ENCODE assay signal across 36 cellular contexts in genomic region chr14:95941897-95942296, GRCh38.
DNase-seq lines count a peak whose midpoint lies in the region; ATAC-seq, FAIRE-seq and TF ChIP-seq lines count a peak whose summit lies in the region.
"Had no signal": no experiment of that assay in that cellular context is flagged by ENCODE, and none has a peak within 500 bp of the region (broad histone marks: within the 10 kb centered on the region; RNA-seq: fewer than 3 reads in every experiment).

No MANE protein-coding gene starts in this region.

- H4K5ac ChIP-seq in H1 (ENCODE audit: insufficient read length, low read depth, low read length): no peak overlapping the region

- H3K18ac ChIP-seq in H1 (ENCODE audit: extremely low read depth, low read length): no peak overlapping the region

- H3K9me3 Mint-ChIP-seq in WTC11: peaks cover 57% of the 10 kb centered on the region
- H3K9me3 Mint-ChIP-seq in MCF 10A (ENCODE audit: unreplicated experiment): peaks cover 12% of the 10 kb centered on the region

- H2BK5ac ChIP-seq in H1 (ENCODE audit: low read depth, low read length): no peak overlapping the region

- H2AK5ac ChIP-seq in H1 (ENCODE audit: low read depth, low read length): 0 out of 2 replicates have a peak overlapping the region, but pooled peaks have one; percentile 17

- no peak for TF ChIP-seq EP300 in H1 (IDR thresholded peaks at IDR 0.05; ENCODE audit: borderline replicate concordance in 1 of 2, low read depth in 2 of 2, low read length in 2 of 2)

- H3K9ac ChIP-seq in H1 (replicated peaks in 1 of 4; ENCODE audit: extremely low read depth in 1 of 4, low read depth in 3 of 4, low read length in 3 of 4): no peak overlapping the region
- H3K9ac ChIP-seq: BLaER1; BLaER1 treated with 17β-estradiol and CSF1 and Interleukin-3, amounts not matched to agents 10 nM and 100 nM had no signal

- peaks cover 42% of the 10 kb centered on the region for H3K36me3 Mint-ChIP-seq in WTC11
- H3K36me3 Mint-ChIP-seq in MCF 10A (ENCODE audit: insufficient read depth, unreplicated experiment): no peaks in the 10 kb centered on the region
- H3K36me3 Mint-ChIP-seq: CD14-positive monocyte; CD4-positive, alpha-beta memory T cell; CD4-positive, CD25-positive, alpha-beta regulatory T cell; CD8-positive, alpha-beta memory T cell; CD8-positive, alpha-beta T cell had no signal

- H3K23ac ChIP-seq in H1 (ENCODE audit: insufficient read length): no peak overlapping the region

- no peak for TF ChIP-seq RAD21 in H1 (IDR thresholded peaks at IDR 0.05 in 1 of 2, conservative IDR thresholded peaks at IDR 0.05 in 1 of 2; ENCODE audit: low read depth in 2 of 2, low read length in 2 of 2)

- CTCF ChIA-PET in HEK293 (lab: Yijun Ruan, JAX) (interaction anchor here (0.6 kb wide), 1 partner anchor 166 kb away, joined by 4 read pairs; no protein-coding TSS in a partner anchor), WTC11 (lab: Charles Lee) (no interaction called here), H1 (lab: Charles Lee; ENCODE audit: partially characterized antibody) (interaction anchor here (0.6 to 1.4 kb wide), 2 partner anchors 46 to 156 kb away, joined by 3 to 4 read pairs; no protein-coding TSS in a partner anchor), MCF 10A (lab: Yijun Ruan, JAX) (no interaction called here)

- no peak overlapping the region for H2BK20ac ChIP-seq in H1 (ENCODE audit: low read length)

- H2AFZ ChIP-seq in H1 (ENCODE audit: low read length): no peak overlapping the region

- no peaks in the 10 kb centered on the region; the same call in 1 of the 2 replicates for H3K79me1 ChIP-seq in H1 (ENCODE audit: low read depth, low read length)

- POLR2A ChIA-PET in HEK293 (lab: Yijun Ruan, JAX): no interaction called here
- POLR2A ChIA-PET in WTC11 (lab: Charles Lee): no interaction called here
- POLR2A ChIA-PET in H1 (lab: Charles Lee; ENCODE audit: partially characterized antibody): no interaction called here
- POLR2A ChIA-PET in MCF 10A (lab: Yijun Ruan, JAX): no interaction called here

- H3K4me1 Mint-ChIP-seq in WTC11: peaks cover 36% of the 10 kb centered on the region
- no peaks in the 10 kb centered on the region for H3K4me1 Mint-ChIP-seq in MCF 10A (ENCODE audit: insufficient read depth, unreplicated experiment)
- H3K4me1 Mint-ChIP-seq: B cell; CD14-positive monocyte; CD4-positive, alpha-beta memory T cell; CD4-positive, CD25-positive, alpha-beta regulatory T cell; CD8-positive, alpha-beta memory T cell had no signal

- no peak overlapping the region for H3K56ac ChIP-seq in H1 (replicated peaks; ENCODE audit: insufficient read length, low read depth, low read length)

- H3K36me3 ChIP-seq in HEK293 (ENCODE audit: control insufficient read depth in 2 of 2, insufficient read depth in 1 of 2, low read length in 2 of 2): no peaks in the 10 kb centered on the region
- H3K36me3 ChIP-seq in H1 (ENCODE audit: control insufficient read depth in 2 of 4, insufficient read depth in 4 of 4, low read length in 3 of 4): no peaks in the 10 kb centered on the region; a peak in 1 of 8 replicates
- no peaks in the 10 kb centered on the region for H3K36me3 ChIP-seq in vagina
- no peaks in the 10 kb centered on the region for H3K36me3 ChIP-seq in tibial artery
- H3K36me3 ChIP-seq: BE2C; BLaER1; BLaER1 treated with 17β-estradiol and CSF1 and Interleukin-3, amounts not matched to agents 10 nM and 100 nM had no signal

- H3K27ac Mint-ChIP-seq in WTC11 (no peak overlapping the region), MCF 10A (ENCODE audit: low read depth, unreplicated experiment) (no peak overlapping the region)
- H3K27ac Mint-ChIP-seq: B cell; CD14-positive monocyte; CD4-positive, alpha-beta memory T cell; CD4-positive, alpha-beta T cell; CD4-positive, CD25-positive, alpha-beta regulatory T cell; CD8-positive, alpha-beta memory T cell; CD8-positive, alpha-beta T cell had no signal

- H4K91ac ChIP-seq in H1 (replicated peaks; ENCODE audit: insufficient read length, low read length): no peak overlapping the region

- peaks cover 9% of the 10 kb centered on the region for H3K27me3 Mint-ChIP-seq in WTC11 (ENCODE audit: low read depth)
- H3K27me3 Mint-ChIP-seq in MCF 10A (ENCODE audit: insufficient read depth, unreplicated experiment): peaks cover 38% of the 10 kb centered on the region

- no peak overlapping the region for H3K27ac ChIP-seq in HEK293 (ENCODE audit: extremely low read depth, low read depth, low read length)
- no peak overlapping the region for H3K27ac ChIP-seq in H1 (ENCODE audit: low read depth, low read length)
- H3K27ac ChIP-seq in vagina: no peak overlapping the region
- H3K27ac ChIP-seq in tibial artery: no peak overlapping the region
- H3K27ac ChIP-seq: 22Rv1; A549; BLaER1; BLaER1 treated with 17β-estradiol and CSF1 and Interleukin-3, amounts not matched to agents 10 nM and 100 nM; C4-2B had no signal

- intact Hi-C loops in vagina (cut with DNase I) (no loop called here), MCF 10A (cut with micrococcal nuclease) (no loop called here), tibial artery (cut with DNase I; ENCODE audit: low total_unique reads) (no loop called here)

- 97% methylated on average over 2 of the region's 2 CpGs; no CpG with 5 or more reads in 1 of the 2 experiments for WGBS in H1 (ENCODE audit: extremely low coverage in 1 of 2, insufficient coverage in 1 of 2, insufficient read length in 1 of 2, insufficient replicate concordance in 2 of 2, low coverage in 1 of 2, low lambda C conversion rate in 2 of 2, missing lambda C conversion rate in 1 of 2), 2 experiments

- peak overlapping the region; percentile 41; the same call in 1 of the 2 replicates for H2BK12ac ChIP-seq in H1 (ENCODE audit: low read depth, low read length)

- BruUV-seq in MCF 10A (replicated peaks; lab: Mats Ljungman, UMichigan): no TSS peak

- H3K4me2 ChIP-seq in H1 (ENCODE audit: insufficient read depth in 1 of 2, low read depth in 2 of 2, low read length in 2 of 2): no peak overlapping the region
- H3K4me2 ChIP-seq: A549; BLaER1; BLaER1 treated with 17β-estradiol and CSF1 and Interleukin-3, amounts not matched to agents 10 nM and 100 nM had no signal

- H3K4me3 ChIP-seq in HEK293 (ENCODE audit: low read depth, low read length): no peak overlapping the region
- no peak overlapping the region for H3K4me3 ChIP-seq in H1 (ENCODE audit: extremely low read depth in 1 of 4, insufficient read depth in 2 of 4, low read depth in 3 of 4, low read length in 4 of 4)
- peak overlapping the region; percentile 29; the same call in 1 of the 2 replicates for H3K4me3 ChIP-seq in iPS-18c (ENCODE audit: insufficient read depth, low read depth, low read length)
- no peak overlapping the region for H3K4me3 ChIP-seq in vagina
- no peak overlapping the region for H3K4me3 ChIP-seq in tibial artery
- H3K4me3 ChIP-seq: A549; BLaER1; BLaER1 treated with 17β-estradiol and CSF1 and Interleukin-3, amounts not matched to agents 10 nM and 100 nM had no signal

- no peak overlapping the region for H3K4me3 Mint-ChIP-seq in WTC11
- no peak overlapping the region for H3K4me3 Mint-ChIP-seq in MCF 10A (ENCODE audit: unreplicated experiment)
- H3K4me3 Mint-ChIP-seq: B cell; CD14-positive monocyte; CD4-positive, alpha-beta memory T cell; CD4-positive, alpha-beta T cell; CD4-positive, CD25-positive, alpha-beta regulatory T cell; CD8-positive, alpha-beta memory T cell; CD8-positive, alpha-beta T cell had no signal

- DNase-seq in WTC11 (ENCODE audit: low spot score) (no peak), H1 (ENCODE audit: low read depth in 1 of 2, low spot score in 2 of 2) (no peak), DMS79 treated with DMSO at 0.1 percent for 48 hours (lab: John Stamatoyannopoulos, UW) (no peak), vagina (ENCODE audit: extremely low spot score in 2 of 2) (no peak), MCF 10A (ENCODE audit: unreplicated experiment) (no peak), tibial artery (no peak)
- DNase-seq: 8988T; ACHN; AML-193; BE2C; C1 segment of cervical spinal cord; Caco-2; Calu3; CD4-positive, alpha-beta memory T cell; CD4-positive, alpha-beta T cell; CD4-positive, CD25-positive, alpha-beta regulatory T cell; CD8-positive, alpha-beta memory T cell; CD8-positive, alpha-beta T cell; COR-L47; DMS 273 treated with DMSO at 0.1 percent for 48 hours; DMS153; DMS53; DMS79; DND-41; EL had no signal

- H3K9me3 ChIP-seq in HEK293 (ENCODE audit: control insufficient read depth, insufficient read depth, low read depth, low read length) (no peaks in the 10 kb centered on the region), H1 (ENCODE audit: insufficient read depth in 2 of 2, low read depth in 1 of 2, low read length in 1 of 2) (peaks cover 11 to 19% of the 10 kb centered on the region in 2 experiments), iPS-18c (ENCODE audit: control insufficient read depth, insufficient read depth, low read length) (peaks cover 7% of the 10 kb centered on the region), vagina (peaks cover 4% of the 10 kb centered on the region), tibial artery (peaks cover 0 to 9% (median 0%) of the 10 kb centered on the region in 3 donors)
- H3K9me3 ChIP-seq: A549, BE2C, Caco-2 had no signal

- TF ChIP-seq POLR2A in H1 (IDR thresholded peaks at IDR 0.05; ENCODE audit: control extremely low read depth in 1 of 2, low read depth in 2 of 2, low read length in 2 of 2) (no peak), vagina (IDR thresholded peaks at IDR 0.05) (no peak)

- H2BK15ac ChIP-seq in H1 (ENCODE audit: low read length): no peak overlapping the region

- H4K20me1 ChIP-seq in H1 (replicated peaks in 1 of 2; ENCODE audit: control insufficient read depth in 1 of 2, insufficient read depth in 2 of 2, low read length in 2 of 2): no peaks in the 10 kb centered on the region
- H4K20me1 ChIP-seq: BLaER1; BLaER1 treated with 17β-estradiol and CSF1 and Interleukin-3, amounts not matched to agents 10 nM and 100 nM had no signal

- H2BK120ac ChIP-seq in H1 (replicated peaks; ENCODE audit: low read depth, low read length): no peak overlapping the region

- H3K27me3 ChIP-seq in H1 (replicated peaks in 1 of 4; ENCODE audit: control insufficient read depth in 3 of 4, extremely low read depth in 1 of 4, insufficient read depth in 3 of 4, low read length in 3 of 4) (no peaks in the 10 kb centered on the region), vagina (no peaks in the 10 kb centered on the region), tibial artery (peaks cover 0 to 9% of the 10 kb centered on the region in 2 donors)
- H3K27me3 ChIP-seq: BE2C; BLaER1; BLaER1 treated with 17β-estradiol and CSF1 and Interleukin-3, amounts not matched to agents 10 nM and 100 nM had no signal

- H3K14ac ChIP-seq in H1 (ENCODE audit: insufficient read length): no peak overlapping the region

- no peak for FAIRE-seq in H1 (lab: Jason Lieb, UNC)
- FAIRE-seq: A204.1, A549, D721Med had no signal

- no peaks in the 10 kb centered on the region for H3K23me2 ChIP-seq in H1 (ENCODE audit: low read depth, low read length)

- H3K4me1 ChIP-seq in HEK293 (ENCODE audit: control insufficient read depth, insufficient read depth, low read length) (no peaks in the 10 kb centered on the region), H1 (replicated peaks in 1 of 4; ENCODE audit: control insufficient read depth in 3 of 4, insufficient read depth in 4 of 4, low read length in 3 of 4) (peaks cover 0 to 7% (median 6%) of the 10 kb centered on the region in 4 experiments; a peak in 5 of 7 replicates), vagina (no peaks in the 10 kb centered on the region), tibial artery (no peaks in the 10 kb centered on the region)
- H3K4me1 ChIP-seq: A549; BE2C; BLaER1; BLaER1 treated with 17β-estradiol and CSF1 and Interleukin-3, amounts not matched to agents 10 nM and 100 nM; Caco-2 had no signal

- TF ChIP-seq CTCF in HEK293 (tag by site-specific recombination; IDR thresholded peaks at IDR 0.05): no peak
- TF ChIP-seq CTCF in WTC11 (IDR thresholded peaks at IDR 0.05): no peak
- no peak for TF ChIP-seq CTCF in H1 (IDR thresholded peaks at IDR 0.05; ENCODE audit: control extremely low read depth in 1 of 3, insufficient read depth in 1 of 3, low read depth in 1 of 3, low read length in 3 of 3)
- TF ChIP-seq CTCF in vagina (IDR thresholded peaks at IDR 0.05): no peak
- no peak for TF ChIP-seq CTCF in MCF 10A (IDR thresholded peaks at IDR 0.05; ENCODE audit: unreplicated experiment)
- TF ChIP-seq CTCF in tibial artery (IDR thresholded peaks at IDR 0.05): no peak

- no peak for ATAC-seq in WTC11
- ATAC-seq: A549; CD8-positive, alpha-beta T cell had no signal

- H3K79me2 ChIP-seq in H1 (ENCODE audit: control insufficient read depth in 1 of 2, insufficient read depth in 2 of 2, low read length in 2 of 2): no peaks in the 10 kb centered on the region

- H4K8ac ChIP-seq in H1 (ENCODE audit: extremely low read depth, insufficient read depth, low read length): no peak overlapping the region

- no peak overlapping the region for H3K4ac ChIP-seq in H1 (replicated peaks; ENCODE audit: insufficient read length, low read depth, low read length)

Comparison
In these comparisons a context has a peak if more than half of its experiments do, and no peak if none do; other contexts are left out.
1. CTCF ChIA-PET loops: an anchor here in HEK293 (0.6 kb wide) and H1 (0.6 to 1.4 kb wide); none called in WTC11 and MCF 10A.
2. Of the 8 proteins assayed by ChIP-seq in both HEK293 and WTC11: peak only in HEK293: none; only in WTC11: ZNF416; in both: none; in neither: 7.